Comparison of ENCODE assay signal across 8 cellular contexts in genomic region chr3:87793322-87793877, GRCh38. TPM values are rescaled to one million over a fixed set of nuclear protein-coding genes. Genes with fewer than 3 reads are reported as not detected.
DNase-seq lines count a peak whose midpoint lies in the region; ATAC-seq and TF ChIP-seq lines count a peak whose summit lies in the region.

No MANE protein-coding gene starts in this region.

- H3K27ac Mint-ChIP-seq in Calu3 (ENCODE audit: unreplicated experiment) (peak overlapping the region; percentile 92), progenitor cell of endocrine pancreas (no peak overlapping the region)

- TSS peak; percentile 27 for BruUV-seq in Calu3 (replicated peaks; lab: Mats Ljungman, UMichigan)

- H3K4me1 ChIP-seq in mucosa of descending colon (ENCODE audit: low read depth): peaks cover 13% of the 10 kb centered on the region

- H3K4me1 Mint-ChIP-seq in Calu3 (ENCODE audit: low read depth, unreplicated experiment) (peaks cover 26% of the 10 kb centered on the region), progenitor cell of endocrine pancreas (ENCODE audit: low read depth) (peaks cover 5% of the 10 kb centered on the region)

- no peak for ATAC-seq in mucosa of descending colon

- H3K27me3 Mint-ChIP-seq in Calu3 (ENCODE audit: unreplicated experiment): no peaks in the 10 kb centered on the region
- peaks cover 67% of the 10 kb centered on the region for H3K27me3 Mint-ChIP-seq in progenitor cell of endocrine pancreas

- no peaks in the 10 kb centered on the region for H3K9me3 ChIP-seq in mucosa of descending colon

- no peak for DNase-seq in Calu3
- DNase-seq in SW480 (ENCODE audit: low spot score): peak; percentile 14
- DNase-seq in fibroblast of the aortic adventitia (ENCODE audit: low read depth): no peak
- DNase-seq in progenitor cell of endocrine pancreas (ENCODE audit: low spot score, unreplicated experiment): no peak
- no peak for DNase-seq in mucosa of descending colon
- DNase-seq in HCEC 1CT: no peak
- DNase-seq in H4 (ENCODE audit: low spot score): no peak
- no peak for DNase-seq in D341Med (ENCODE audit: low spot score)

- intact Hi-C loops in Calu3 (cut with micrococcal nuclease; ENCODE audit: unreplicated experiment): loop anchor here (5.0 kb wide), 1 partner anchor 51 kb away; no protein-coding TSS in a partner anchor
- intact Hi-C loops in mucosa of descending colon (cut with DNase I, micrococcal nuclease): no loop called here

- no peaks in the 10 kb centered on the region for H3K36me3 ChIP-seq in mucosa of descending colon (ENCODE audit: low read depth)

- H3K36me3 Mint-ChIP-seq in Calu3 (ENCODE audit: insufficient read depth, unreplicated experiment): peaks cover 16% of the 10 kb centered on the region
- no peaks in the 10 kb centered on the region for H3K36me3 Mint-ChIP-seq in progenitor cell of endocrine pancreas (ENCODE audit: insufficient read depth)

- CTCF ChIA-PET in Calu3 (lab: Charles Lee): no interaction called here

- H3K4me3 Mint-ChIP-seq in Calu3 (ENCODE audit: low read depth, unreplicated experiment): peak overlapping the region; percentile 92
- H3K4me3 Mint-ChIP-seq in progenitor cell of endocrine pancreas (ENCODE audit: low read depth): peak overlapping the region; percentile 74

- H3K9me3 Mint-ChIP-seq in Calu3 (ENCODE audit: low read depth, unreplicated experiment) (no peaks in the 10 kb centered on the region), progenitor cell of endocrine pancreas (ENCODE audit: low read depth) (no peaks in the 10 kb centered on the region)

- no peak for TF ChIP-seq CTCF in Calu3 (IDR thresholded peaks at IDR 0.05; ENCODE audit: unreplicated experiment)
- no peak for TF ChIP-seq CTCF in fibroblast of the aortic adventitia (IDR thresholded peaks at IDR 0.05; ENCODE audit: insufficient read depth, low read length)
- TF ChIP-seq CTCF in progenitor cell of endocrine pancreas (IDR thresholded peaks at IDR 0.05; ENCODE audit: unreplicated experiment): no peak
- no peak for TF ChIP-seq CTCF in mucosa of descending colon (IDR thresholded peaks at IDR 0.05)

- peak overlapping the region; percentile 73 for H3K4me3 ChIP-seq in fibroblast of the aortic adventitia (ENCODE audit: low read depth, low read length)
- H3K4me3 ChIP-seq in mucosa of descending colon: no peak overlapping the region

RNA-seq across cellular contexts. Expression of gene HTR1F, which starts 0.9 kb away (rescaled TPM):
- 2.2 and 2.6 TPM in 2 replicates for total RNA-seq in Calu3 (2022)
- total RNA-seq in fibroblast of the aortic adventitia (ENCODE audit: low replicate concordance): 0.09 TPM in 1 of 2 replicates, not detected in the other
- 0.10 TPM in 1 of 2 replicates, not detected in the other for total RNA-seq in progenitor cell of endocrine pancreas
- under 1 TPM in 1 of 3 donors, not detected in 2; 0.16 TPM for total RNA-seq in mucosa of descending colon
- not detected in 2 replicates for total RNA-seq in H4 (2014; rRNA removed; shearing (Covaris generic))
